In genomic region chr14:106087855-106088254, GRCh38 we compare ENCODE assay signal across 20 cellular contexts.
"Had no signal": no experiment of that assay in that cellular context is flagged by ENCODE, and none has a peak within 500 bp of the region (broad histone marks: within the 10 kb centered on the region; RNA-seq: fewer than 3 reads in every experiment).

No MANE protein-coding gene starts in this region.

- DNase-seq: Karpas-422; KBM-7; MG63; NCI-H1092 treated with DMSO at 0.1 percent for 48 hours; NCI-H1436; NCI-H187; NCI-H2029; NCI-H2081 treated with DMSO at 0.1 percent for 48 hours; NCI-H2171; NCI-H226; NCI-H446; NCI-H510A; NCI-H524 treated with DMSO at 0.1 percent for 48 hours; NCI-H774; NK-92 treated with Interleukin-12 subunit alpha and Interleukin-12 subunit beta, amount 100 ng/mL, for 24 hours; PC-3; SHP77; SK-N-SH had no signal

- H3K27me3 ChIP-seq: MG63 had no signal

- H3K9me3 ChIP-seq: MG63, SK-N-SH had no signal

- H3K4me3 ChIP-seq: MG63 had no signal

- ATAC-seq: Panc1, PC-3 had no signal

- H3K36me3 ChIP-seq: MG63 had no signal

- H3K27ac ChIP-seq: RWPE1 had no signal
